ENCODE assay signal across 8 cellular contexts in genomic region chr6:27295301-27296079, GRCh38. TPM values are rescaled to one million over a fixed set of nuclear protein-coding genes. Genes with fewer than 3 reads are reported as not detected.
A peak's percentile ranks its signal among the peaks of the same experiment; 100 is the strongest.
DNase-seq lines count a peak whose midpoint lies in the region; ATAC-seq and TF ChIP-seq lines count a peak whose summit lies in the region.

No MANE protein-coding gene starts in this region.

- ATAC-seq in left lobe of liver: no peak

- no peak for TF ChIP-seq CTCF in AG10803 (conservative IDR thresholded peaks at IDR 0.05; ENCODE audit: low read length)

- H3K4me3 ChIP-seq in AG10803 (ENCODE audit: low read length): peak overlapping the region; percentile 63
- H3K4me3 ChIP-seq in iPS-11a (ENCODE audit: low read depth, low read length): peak overlapping the region; percentile 78

- DNase-seq in AG10803 (ENCODE audit: low read depth) (peak; percentile 67), HS-27A (ENCODE audit: low read depth) (peak; percentile 83), SW480 (ENCODE audit: low spot score) (peak; percentile 60), NCI-H1048 (lab: John Stamatoyannopoulos, UW) (no peak), GF-D8 (lab: John Stamatoyannopoulos, UW) (no peak), left lobe of liver (ENCODE audit: low spot score) (no peak)
- no peak for DNase-seq in activated CD4-positive, alpha-beta T cell treated with anti-CD3 and anti-CD28 coated beads, Interleukin-2, amount 50 U/mL, for 4 hours

RNA-seq across cellular contexts. Expression of gene POM121L2, which starts 16.6 kb away (rescaled TPM):
- not detected for total RNA-seq in left lobe of liver

RNA-seq across cellular contexts. Expression of gene PRSS16, which starts 48.0 kb away (rescaled TPM):
- total RNA-seq in left lobe of liver: 0.08 TPM

Comparison
In these comparisons a context has a peak if more than half of its experiments do, and no peak if none do; other contexts are left out.
1. DNase-seq: peak in AG10803 (single experiment), HS-27A (single experiment) and SW480 (single experiment); none in NCI-H1048 (single experiment), activated CD4-positive, alpha-beta T cell treated with anti-CD3 and anti-CD28 coated beads, Interleukin-2, amount 50 U/mL, for 4 hours (0 of 2), GF-D8 (single experiment) and left lobe of liver (single experiment).